19 cellular contexts compared by ENCODE assay signal in the genomic region with DNA sequence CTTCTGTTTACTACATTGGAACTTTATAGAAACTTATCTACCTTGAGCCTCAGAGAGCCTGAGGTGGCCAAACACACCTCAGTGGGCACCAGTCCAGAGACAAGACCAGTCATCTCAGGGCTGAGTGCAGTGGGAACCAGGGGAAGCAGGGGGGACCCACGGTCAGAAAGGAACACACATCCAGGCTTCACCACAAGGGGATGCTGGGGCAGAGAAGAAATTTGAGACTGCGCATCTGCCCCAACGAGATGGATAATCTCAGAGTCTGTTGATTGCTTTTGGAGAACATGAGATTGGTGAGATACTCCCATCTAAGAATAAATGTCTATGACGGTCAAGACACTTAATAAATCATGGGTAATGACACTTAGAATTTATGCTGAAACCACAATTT.
A peak's percentile ranks its signal among the peaks of the same experiment; 100 is the strongest.
DNase-seq lines count a peak whose midpoint lies in the region; ATAC-seq and TF ChIP-seq lines count a peak whose summit lies in the region.
"Had no signal": no experiment of that assay in that cellular context is flagged by ENCODE, and none has a peak within 500 bp of the region (broad histone marks: within the 10 kb centered on the region; RNA-seq: fewer than 3 reads in every experiment).

No MANE protein-coding gene starts in this region.

- H4K12ac ChIP-seq in trophoblast cell (ENCODE audit: low read depth, low read length) = no peak overlapping the region

- H3K9me3 ChIP-seq in naive thymus-derived CD4-positive, alpha-beta T cell (ENCODE audit: control insufficient read depth in 2 of 3, low read length in 3 of 3) = no peaks in the 10 kb centered on the region
- no peaks in the 10 kb centered on the region for H3K9me3 ChIP-seq in trophoblast cell (ENCODE audit: insufficient read depth, low read depth, low read length)
- H3K9me3 ChIP-seq: adrenal gland had no signal

- H3K4me3 ChIP-seq in naive thymus-derived CD4-positive, alpha-beta T cell (ENCODE audit: low read length) = no peak overlapping the region
- no peak overlapping the region for H3K4me3 ChIP-seq in trophoblast cell (ENCODE audit: low read depth, low read length)
- H3K4me3 ChIP-seq: adrenal gland, heart right ventricle had no signal

- ATAC-seq in stimulated activated naive CD8-positive, alpha-beta T cell treated with anti-CD3 and anti-CD28 coated beads, Interleukin-15, Interleukin-2, amounts not matched to agents 100 U/mL and 50 U/mL, for 24 hours = no peak
- ATAC-seq in naive thymus-derived CD4-positive, alpha-beta T cell = no peak
- ATAC-seq in HG03565 (IDR thresholded peaks at IDR 0.05; ENCODE audit: unreplicated experiment) = no peak
- ATAC-seq: activated CD4-positive, alpha-beta T cell treated with anti-CD3 and anti-CD28 coated beads for 36 hours had no signal

- no peak for TF ChIP-seq CTCF in type B pancreatic cell (conservative IDR thresholded peaks at IDR 0.05)

- H3K4me1 Mint-ChIP-seq in stimulated activated naive CD8-positive, alpha-beta T cell treated with anti-CD3 and anti-CD28 coated beads, Interleukin-15, Interleukin-2, amounts not matched to agents 100 ng/mL and 50 ng/mL, for 24 hours (ENCODE audit: low read depth) = peaks cover 17% of the 10 kb centered on the region
- H3K4me1 Mint-ChIP-seq in naive thymus-derived CD4-positive, alpha-beta T cell = peaks cover 2 to 30% (median 6%) of the 10 kb centered on the region in 7 donors
- H3K4me1 Mint-ChIP-seq in type B pancreatic cell (ENCODE audit: unreplicated experiment) = no peaks in the 10 kb centered on the region

- POLR2A ChIA-PET in naive thymus-derived CD4-positive, alpha-beta T cell (lab: Charles Lee) = no interaction called here

- H3K27ac ChIP-seq in caudate nucleus (ENCODE audit: low read depth, low read length) = peak overlapping the region; percentile 56
- H3K27ac ChIP-seq in naive thymus-derived CD4-positive, alpha-beta T cell (ENCODE audit: low read depth, low read length) = no peak overlapping the region
- no peak overlapping the region for H3K27ac ChIP-seq in trophoblast cell (ENCODE audit: low read depth, low read length)
- H3K27ac ChIP-seq: adrenal gland, parathyroid adenoma had no signal

- no peak overlapping the region for H4K8ac ChIP-seq in trophoblast cell (ENCODE audit: low read depth, low read length)

- no peak overlapping the region for H2BK5ac ChIP-seq in trophoblast cell (ENCODE audit: low read depth, low read length, poor library complexity)

- H2AK5ac ChIP-seq in trophoblast cell (ENCODE audit: low read length) = no peak overlapping the region

- no peak overlapping the region for H3K14ac ChIP-seq in trophoblast cell (ENCODE audit: low read length)

- H3K27ac Mint-ChIP-seq in stimulated activated naive CD8-positive, alpha-beta T cell treated with anti-CD3 and anti-CD28 coated beads, Interleukin-15, Interleukin-2, amounts not matched to agents 100 ng/mL and 50 ng/mL, for 24 hours = peak overlapping the region; percentile 27
- H3K27ac Mint-ChIP-seq in naive thymus-derived CD4-positive, alpha-beta T cell = peak overlapping the region in 5 of 9 donors; percentile 10 to 79 (median 34)
- H3K27ac Mint-ChIP-seq in type B pancreatic cell = no peak overlapping the region
- H3K27ac Mint-ChIP-seq: activated CD4-positive, alpha-beta T cell treated with anti-CD3 and anti-CD28 coated beads for 36 hours had no signal

- peaks cover 82% of the 10 kb centered on the region for H3K36me3 Mint-ChIP-seq in stimulated activated naive CD8-positive, alpha-beta T cell treated with anti-CD3 and anti-CD28 coated beads, Interleukin-15, Interleukin-2, amounts not matched to agents 100 ng/mL and 50 ng/mL, for 24 hours (ENCODE audit: low read depth)
- peaks cover 43 to 96% (median 81%) of the 10 kb centered on the region in 5 donors for H3K36me3 Mint-ChIP-seq in naive thymus-derived CD4-positive, alpha-beta T cell
- peaks cover 39% of the 10 kb centered on the region for H3K36me3 Mint-ChIP-seq in type B pancreatic cell

- H3K4ac ChIP-seq in trophoblast cell (ENCODE audit: low read depth, low read length) = no peak overlapping the region

- peaks cover 10% of the 10 kb centered on the region for H3K9me3 Mint-ChIP-seq in stimulated activated naive CD8-positive, alpha-beta T cell treated with anti-CD3 and anti-CD28 coated beads, Interleukin-15, Interleukin-2, amounts not matched to agents 100 ng/mL and 50 ng/mL, for 24 hours
- H3K9me3 Mint-ChIP-seq in naive thymus-derived CD4-positive, alpha-beta T cell = peaks cover 0 to 14% (median 7%) of the 10 kb centered on the region in 11 donors
- no peaks in the 10 kb centered on the region for H3K9me3 Mint-ChIP-seq in type B pancreatic cell
- H3K9me3 Mint-ChIP-seq: CD8-positive, alpha-beta memory T cell had no signal

- H3K27me3 ChIP-seq in naive thymus-derived CD4-positive, alpha-beta T cell (ENCODE audit: control insufficient read depth in 2 of 2, insufficient read depth in 2 of 2, low read length in 2 of 2) = no peaks in the 10 kb centered on the region
- no peaks in the 10 kb centered on the region for H3K27me3 ChIP-seq in trophoblast cell (ENCODE audit: insufficient read depth, low read length)
- H3K27me3 ChIP-seq: adrenal gland, heart right ventricle had no signal

- no peak overlapping the region for H2BK120ac ChIP-seq in trophoblast cell (ENCODE audit: insufficient read depth, low read length, poor library complexity)

- H4K91ac ChIP-seq in trophoblast cell (ENCODE audit: low read depth, low read length) = no peak overlapping the region

- no CpG with 5 or more reads among the region's 4 CpGs for whole genome bisulfite sequencing in trophoblast cell (ENCODE audit: extremely low coverage, insufficient coverage, insufficient read length)

- DNase-seq in stimulated activated naive CD8-positive, alpha-beta T cell treated with anti-CD3 and anti-CD28 coated beads, Interleukin-15, Interleukin-2, amounts not matched to agents 100 U/mL and 50 U/mL, for 24 hours = no peak
- DNase-seq in caudate nucleus (lab: John Stamatoyannopoulos, UW) (peak in 1 of 61 donors; percentile 44), type B pancreatic cell (ENCODE audit: extremely low spot score, unreplicated experiment) (no peak), trophoblast cell (no peak), C1 segment of cervical spinal cord (lab: John Stamatoyannopoulos, UW) (no peak)
- no peak for DNase-seq in naive thymus-derived CD4-positive, alpha-beta T cell
- DNase-seq: activated CD4-positive, alpha-beta T cell treated with anti-CD3 and anti-CD28 coated beads for 36 hours; activated effector memory CD4-positive, alpha-beta T cell treated with anti-CD3 and anti-CD28 coated beads, Interleukin-2, amount 50 U/mL, for 16 hours; adrenal gland; CD8-positive, alpha-beta memory T cell; central memory CD4-positive, alpha-beta T cell; DMS79 treated with DMSO at 0.1 percent for 48 hours; effector CD4-positive, alpha-beta T cell; heart right ventricle; KBM-7; NCI-H1930 had no signal

- H3K27me3 Mint-ChIP-seq in stimulated activated naive CD8-positive, alpha-beta T cell treated with anti-CD3 and anti-CD28 coated beads, Interleukin-15, Interleukin-2, amounts not matched to agents 100 ng/mL and 50 ng/mL, for 24 hours = no peaks in the 10 kb centered on the region
- H3K27me3 Mint-ChIP-seq in naive thymus-derived CD4-positive, alpha-beta T cell = no peaks in the 10 kb centered on the region
- H3K27me3 Mint-ChIP-seq in type B pancreatic cell = no peaks in the 10 kb centered on the region
- H3K27me3 Mint-ChIP-seq: activated CD4-positive, alpha-beta T cell treated with anti-CD3 and anti-CD28 coated beads for 36 hours had no signal

- H3K36me3 ChIP-seq in naive thymus-derived CD4-positive, alpha-beta T cell (ENCODE audit: control insufficient read depth in 2 of 3, insufficient read depth in 3 of 3, low read length in 3 of 3) = peaks cover 7 to 99% (median 39%) of the 10 kb centered on the region in 3 experiments
- peaks cover 29 to 44% of the 10 kb centered on the region in 2 experiments for H3K36me3 ChIP-seq in trophoblast cell (ENCODE audit: control insufficient read depth in 1 of 2, insufficient read depth in 2 of 2, low read length in 2 of 2)

- no peaks in the 10 kb centered on the region for H3K4me1 ChIP-seq in naive thymus-derived CD4-positive, alpha-beta T cell (ENCODE audit: control insufficient read depth in 2 of 2, insufficient read depth in 2 of 2, low read length in 2 of 2)
- H3K4me1 ChIP-seq in trophoblast cell (ENCODE audit: control insufficient read depth in 1 of 2, insufficient read depth in 2 of 2, low read length in 2 of 2) = peaks cover 3 to 11% of the 10 kb centered on the region in 2 experiments
- H3K4me1 ChIP-seq: adrenal gland, parathyroid adenoma had no signal

- H3K79me1 ChIP-seq in trophoblast cell (ENCODE audit: low read length) = no peaks in the 10 kb centered on the region

- CTCF ChIA-PET in naive thymus-derived CD4-positive, alpha-beta T cell (lab: Charles Lee) = no interaction called here

- H3K4me3 Mint-ChIP-seq in stimulated activated naive CD8-positive, alpha-beta T cell treated with anti-CD3 and anti-CD28 coated beads, Interleukin-15, Interleukin-2, amounts not matched to agents 100 ng/mL and 50 ng/mL, for 24 hours = no peak overlapping the region
- H3K4me3 Mint-ChIP-seq in naive thymus-derived CD4-positive, alpha-beta T cell = no peak overlapping the region
- H3K4me3 Mint-ChIP-seq in type B pancreatic cell = no peak overlapping the region
- H3K4me3 Mint-ChIP-seq: activated CD4-positive, alpha-beta T cell treated with anti-CD3 and anti-CD28 coated beads for 36 hours had no signal

- no peak overlapping the region for H3K4me2 ChIP-seq in trophoblast cell (ENCODE audit: low read length)

- no peak overlapping the region for H3K9ac ChIP-seq in trophoblast cell (ENCODE audit: low read length)
- H3K9ac ChIP-seq: parathyroid adenoma had no signal

- H3K23ac ChIP-seq in trophoblast cell (ENCODE audit: low read length) = no peak overlapping the region

- H3K79me2 ChIP-seq in trophoblast cell (ENCODE audit: control insufficient read depth, insufficient read depth, low read length, poor library complexity) = no peaks in the 10 kb centered on the region
- H3K79me2 ChIP-seq: parathyroid adenoma had no signal

- intact Hi-C loops in naive thymus-derived CD4-positive, alpha-beta T cell (cut with micrococcal nuclease) = loop anchor here (5.0 to 10.0 kb wide), 2 partner anchors 386 to 1708 kb away; a partner anchor contains a TSS

- H2BK12ac ChIP-seq in trophoblast cell (ENCODE audit: low read length) = no peak overlapping the region

- no peak overlapping the region for H2AFZ ChIP-seq in trophoblast cell (ENCODE audit: insufficient read depth, low read length, poor library complexity)
- H2AFZ ChIP-seq: parathyroid adenoma had no signal

- H3K18ac ChIP-seq in trophoblast cell (ENCODE audit: low read length) = no peak overlapping the region
